Comparison of ENCODE assay signal across 1 cellular context in genomic region chr19:980133-980998, GRCh38.
TF ChIP-seq lines count a peak whose summit lies in the region.

No MANE protein-coding gene starts in this region.

TF ChIP-seq in K562, 482 proteins besides CTCF, POLR2A, EP300 and RAD21 (continued from another document and continues in another):
- TF ChIP-seq NR1H2 (CRISPR knock-in tag; IDR thresholded peaks at IDR 0.05) (no peak), ZBTB43 (CRISPR knock-in tag; IDR thresholded peaks at IDR 0.05) (no peak), SAP30 (IDR thresholded peaks at IDR 0.05; ENCODE audit: borderline replicate concordance, insufficient read depth, low read depth, low read length, poor library complexity, severe bottlenecking) (no peak), MAX (CRISPR knock-in tag; IDR thresholded peaks at IDR 0.05) (peak; percentile 69), NELFE (IDR thresholded peaks at IDR 0.05; ENCODE audit: insufficient read depth, insufficient read length) (no peak), RBBP5 (IDR thresholded peaks at IDR 0.05; ENCODE audit: borderline replicate concordance, insufficient read depth, low read length, poor library complexity, severe bottlenecking) (peak; percentile 47), ZNF511 (CRISPR knock-in tag; IDR thresholded peaks at IDR 0.05) (no peak), MTA2 (IDR thresholded peaks at IDR 0.05; ENCODE audit: low read depth) (peak; percentile 69), PHF21A (IDR thresholded peaks at IDR 0.05; ENCODE audit: borderline replicate concordance, low read depth) (0 out of 2 replicates have a peak, but pooled peaks have one; percentile 56), ZNF217 (CRISPR knock-in tag; IDR thresholded peaks at IDR 0.05) (no peak), PHF8 (IDR thresholded peaks at IDR 0.05; ENCODE audit: borderline replicate concordance, low read length) (peak; percentile 45; the same call in 1 of the 2 replicates), MGA (IDR thresholded peaks at IDR 0.05) (peak; percentile 51), FOXA3 (CRISPR knock-in tag; conservative IDR thresholded peaks at IDR 0.05 in 1 of 2, IDR thresholded peaks at IDR 0.05 in 1 of 2) (peak in 1 of 2 experiments; percentile 51; a peak in 1 of 4 replicates), SP1 (CRISPR knock-in tag; IDR thresholded peaks at IDR 0.05) (peak; percentile 33; the same call in 1 of the 2 replicates), PURB (CRISPR knock-in tag; IDR thresholded peaks at IDR 0.05; ENCODE audit: low read depth) (no peak), ZBTB26 (CRISPR knock-in tag; IDR thresholded peaks at IDR 0.05) (no peak; the same call in 1 of the 2 replicates), SMAD4 (CRISPR knock-in tag; conservative IDR thresholded peaks at IDR 0.05) (peak; percentile 95), GATAD2B (IDR thresholded peaks at IDR 0.05; ENCODE audit: borderline replicate concordance) (peak; percentile 58; the same call in 1 of the 2 replicates), HMG20A (CRISPR knock-in tag; conservative IDR thresholded peaks at IDR 0.05) (no peak), BRD4 (IDR thresholded peaks at IDR 0.05) (no peak)
- TF ChIP-seq, protein P1, sequence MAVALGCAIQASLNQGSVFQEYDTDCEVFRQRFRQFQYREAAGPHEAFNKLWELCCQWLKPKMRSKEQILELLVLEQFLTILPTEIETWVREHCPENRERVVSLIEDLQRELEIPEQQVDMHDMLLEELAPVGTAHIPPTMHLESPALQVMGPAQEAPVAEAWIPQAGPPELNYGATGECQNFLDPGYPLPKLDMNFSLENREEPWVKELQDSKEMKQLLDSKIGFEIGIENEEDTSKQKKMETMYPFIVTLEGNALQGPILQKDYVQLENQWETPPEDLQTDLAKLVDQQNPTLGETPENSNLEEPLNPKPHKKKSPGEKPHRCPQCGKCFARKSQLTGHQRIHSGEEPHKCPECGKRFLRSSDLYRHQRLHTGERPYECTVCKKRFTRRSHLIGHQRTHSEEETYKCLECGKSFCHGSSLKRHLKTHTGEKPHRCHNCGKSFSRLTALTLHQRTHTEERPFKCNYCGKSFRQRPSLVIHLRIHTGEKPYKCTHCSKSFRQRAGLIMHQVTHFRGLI (CRISPR knock-in tag; IDR thresholded peaks at IDR 0.05), result 0 out of 2 replicates have a peak, but pooled peaks have one; percentile 39
- TF ChIP-seq, protein P2, sequence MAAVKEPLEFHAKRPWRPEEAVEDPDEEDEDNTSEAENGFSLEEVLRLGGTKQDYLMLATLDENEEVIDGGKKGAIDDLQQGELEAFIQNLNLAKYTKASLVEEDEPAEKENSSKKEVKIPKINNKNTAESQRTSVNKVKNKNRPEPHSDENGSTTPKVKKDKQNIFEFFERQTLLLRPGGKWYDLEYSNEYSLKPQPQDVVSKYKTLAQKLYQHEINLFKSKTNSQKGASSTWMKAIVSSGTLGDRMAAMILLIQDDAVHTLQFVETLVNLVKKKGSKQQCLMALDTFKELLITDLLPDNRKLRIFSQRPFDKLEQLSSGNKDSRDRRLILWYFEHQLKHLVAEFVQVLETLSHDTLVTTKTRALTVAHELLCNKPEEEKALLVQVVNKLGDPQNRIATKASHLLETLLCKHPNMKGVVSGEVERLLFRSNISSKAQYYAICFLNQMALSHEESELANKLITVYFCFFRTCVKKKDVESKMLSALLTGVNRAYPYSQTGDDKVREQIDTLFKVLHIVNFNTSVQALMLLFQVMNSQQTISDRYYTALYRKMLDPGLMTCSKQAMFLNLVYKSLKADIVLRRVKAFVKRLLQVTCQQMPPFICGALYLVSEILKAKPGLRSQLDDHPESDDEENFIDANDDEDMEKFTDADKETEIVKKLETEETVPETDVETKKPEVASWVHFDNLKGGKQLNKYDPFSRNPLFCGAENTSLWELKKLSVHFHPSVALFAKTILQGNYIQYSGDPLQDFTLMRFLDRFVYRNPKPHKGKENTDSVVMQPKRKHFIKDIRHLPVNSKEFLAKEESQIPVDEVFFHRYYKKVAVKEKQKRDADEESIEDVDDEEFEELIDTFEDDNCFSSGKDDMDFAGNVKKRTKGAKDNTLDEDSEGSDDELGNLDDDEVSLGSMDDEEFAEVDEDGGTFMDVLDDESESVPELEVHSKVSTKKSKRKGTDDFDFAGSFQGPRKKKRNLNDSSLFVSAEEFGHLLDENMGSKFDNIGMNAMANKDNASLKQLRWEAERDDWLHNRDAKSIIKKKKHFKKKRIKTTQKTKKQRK (IDR thresholded peaks at IDR 0.05; ENCODE audit: borderline replicate concordance, low read depth, low read length), result no peak
- TF ChIP-seq, protein P3, sequence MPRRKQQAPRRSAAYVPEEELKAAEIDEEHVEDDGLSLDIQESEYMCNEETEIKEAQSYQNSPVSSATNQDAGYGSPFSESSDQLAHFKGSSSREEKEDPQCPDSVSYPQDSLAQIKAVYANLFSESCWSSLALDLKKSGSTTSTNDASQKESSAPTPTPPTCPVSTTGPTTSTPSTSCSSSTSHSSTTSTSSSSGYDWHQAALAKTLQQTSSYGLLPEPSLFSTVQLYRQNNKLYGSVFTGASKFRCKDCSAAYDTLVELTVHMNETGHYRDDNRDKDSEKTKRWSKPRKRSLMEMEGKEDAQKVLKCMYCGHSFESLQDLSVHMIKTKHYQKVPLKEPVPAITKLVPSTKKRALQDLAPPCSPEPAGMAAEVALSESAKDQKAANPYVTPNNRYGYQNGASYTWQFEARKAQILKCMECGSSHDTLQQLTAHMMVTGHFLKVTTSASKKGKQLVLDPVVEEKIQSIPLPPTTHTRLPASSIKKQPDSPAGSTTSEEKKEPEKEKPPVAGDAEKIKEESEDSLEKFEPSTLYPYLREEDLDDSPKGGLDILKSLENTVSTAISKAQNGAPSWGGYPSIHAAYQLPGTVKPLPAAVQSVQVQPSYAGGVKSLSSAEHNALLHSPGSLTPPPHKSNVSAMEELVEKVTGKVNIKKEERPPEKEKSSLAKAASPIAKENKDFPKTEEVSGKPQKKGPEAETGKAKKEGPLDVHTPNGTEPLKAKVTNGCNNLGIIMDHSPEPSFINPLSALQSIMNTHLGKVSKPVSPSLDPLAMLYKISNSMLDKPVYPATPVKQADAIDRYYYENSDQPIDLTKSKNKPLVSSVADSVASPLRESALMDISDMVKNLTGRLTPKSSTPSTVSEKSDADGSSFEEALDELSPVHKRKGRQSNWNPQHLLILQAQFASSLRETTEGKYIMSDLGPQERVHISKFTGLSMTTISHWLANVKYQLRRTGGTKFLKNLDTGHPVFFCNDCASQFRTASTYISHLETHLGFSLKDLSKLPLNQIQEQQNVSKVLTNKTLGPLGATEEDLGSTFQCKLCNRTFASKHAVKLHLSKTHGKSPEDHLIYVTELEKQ (CRISPR knock-in tag; IDR thresholded peaks at IDR 0.05), result no peak
- TF ChIP-seq, protein P4, sequence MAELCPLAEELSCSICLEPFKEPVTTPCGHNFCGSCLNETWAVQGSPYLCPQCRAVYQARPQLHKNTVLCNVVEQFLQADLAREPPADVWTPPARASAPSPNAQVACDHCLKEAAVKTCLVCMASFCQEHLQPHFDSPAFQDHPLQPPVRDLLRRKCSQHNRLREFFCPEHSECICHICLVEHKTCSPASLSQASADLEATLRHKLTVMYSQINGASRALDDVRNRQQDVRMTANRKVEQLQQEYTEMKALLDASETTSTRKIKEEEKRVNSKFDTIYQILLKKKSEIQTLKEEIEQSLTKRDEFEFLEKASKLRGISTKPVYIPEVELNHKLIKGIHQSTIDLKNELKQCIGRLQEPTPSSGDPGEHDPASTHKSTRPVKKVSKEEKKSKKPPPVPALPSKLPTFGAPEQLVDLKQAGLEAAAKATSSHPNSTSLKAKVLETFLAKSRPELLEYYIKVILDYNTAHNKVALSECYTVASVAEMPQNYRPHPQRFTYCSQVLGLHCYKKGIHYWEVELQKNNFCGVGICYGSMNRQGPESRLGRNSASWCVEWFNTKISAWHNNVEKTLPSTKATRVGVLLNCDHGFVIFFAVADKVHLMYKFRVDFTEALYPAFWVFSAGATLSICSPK (IDR thresholded peaks at IDR 0.05; ENCODE audit: borderline replicate concordance), result no peak
